ENCODE assay signal across 9 cellular contexts in genomic region chr6:167153523-167153959, GRCh38. TPM values are rescaled to one million over a fixed set of nuclear protein-coding genes. Genes with fewer than 3 reads are reported as not detected.
DNase-seq lines count a peak whose midpoint lies in the region; ATAC-seq and TF ChIP-seq lines count a peak whose summit lies in the region.
"Had no signal": no experiment of that assay in that cellular context is flagged by ENCODE, and none has a peak within 500 bp of the region (broad histone marks: within the 10 kb centered on the region; RNA-seq: fewer than 3 reads in every experiment).

No MANE protein-coding gene starts in this region.

- H3K27ac ChIP-seq in HL-60 (replicated peaks), result no peak overlapping the region
- no peak overlapping the region for H3K27ac ChIP-seq in coronary artery
- no peak overlapping the region for H3K27ac ChIP-seq in upper lobe of left lung
- H3K27ac ChIP-seq in WERI-Rb-1, result no peak overlapping the region

- ATAC-seq in upper lobe of left lung (ENCODE audit: low FRiP score in 2 of 2), result peak in 1 of 2 donors; percentile 52
- ATAC-seq: K562 had no signal

- H3K27me3 ChIP-seq in HL-60 (ENCODE audit: insufficient read depth, poor library complexity, severe bottlenecking) (no peaks in the 10 kb centered on the region), upper lobe of left lung (no peaks in the 10 kb centered on the region), WERI-Rb-1 (ENCODE audit: insufficient read depth, low read depth, severe bottlenecking) (no peaks in the 10 kb centered on the region)

- H3K36me3 Mint-ChIP-seq in T-helper 2 cell treated with Interferon-gamma antibody and Interleukin-4, amounts not matched to agents 5 μg/mL and 100 μg/mL, for 36 hours (ENCODE audit: low read depth), result no peaks in the 10 kb centered on the region

- H3K36me3 ChIP-seq in upper lobe of left lung (no peaks in the 10 kb centered on the region), WERI-Rb-1 (no peaks in the 10 kb centered on the region)

- no peaks in the 10 kb centered on the region for H3K4me1 ChIP-seq in upper lobe of left lung

- TF ChIP-seq POLR2A in upper lobe of left lung (IDR thresholded peaks at IDR 0.05), result no peak

- TF ChIP-seq CTCF in GM12865 (IDR thresholded peaks at IDR 0.05; ENCODE audit: insufficient read depth, low read depth, low read length, missing control alignments), result no peak
- TF ChIP-seq CTCF in GM20000 (IDR thresholded peaks at IDR 0.05; ENCODE audit: extremely low read depth, missing control alignments), result no peak
- no peak for TF ChIP-seq CTCF in HL-60 (IDR thresholded peaks at IDR 0.05; ENCODE audit: insufficient read depth, low read length)
- TF ChIP-seq CTCF in coronary artery (IDR thresholded peaks at IDR 0.05), result no peak
- no peak for TF ChIP-seq CTCF in upper lobe of left lung (IDR thresholded peaks at IDR 0.05)
- TF ChIP-seq CTCF in WERI-Rb-1 (IDR thresholded peaks at IDR 0.05; ENCODE audit: low read depth, low read length), result no peak

- H3K9me3 Mint-ChIP-seq in T-helper 2 cell treated with Interferon-gamma antibody and Interleukin-4, amounts not matched to agents 5 μg/mL and 100 μg/mL, for 36 hours, result no peaks in the 10 kb centered on the region

- H3K4me1 Mint-ChIP-seq in T-helper 2 cell treated with Interferon-gamma antibody and Interleukin-4, amounts not matched to agents 5 μg/mL and 100 μg/mL, for 36 hours (ENCODE audit: low read depth), result peaks cover 2% of the 10 kb centered on the region

- H3K4me3 ChIP-seq in GM12865 (ENCODE audit: low read depth, low read length), result peak overlapping the region; percentile 42
- no peak overlapping the region for H3K4me3 ChIP-seq in HL-60 (replicated peaks; ENCODE audit: insufficient read depth, low read length)
- peak overlapping the region; percentile 49 for H3K4me3 ChIP-seq in coronary artery
- H3K4me3 ChIP-seq in upper lobe of left lung, result peak overlapping the region in 3 of 4 donors; percentile 11 to 28 (median 25)
- no peak overlapping the region for H3K4me3 ChIP-seq in WERI-Rb-1 (ENCODE audit: low read depth, low read length)
- H3K4me3 ChIP-seq: K562 had no signal

- no peak overlapping the region for H3K27ac Mint-ChIP-seq in T-helper 2 cell treated with Interferon-gamma antibody and Interleukin-4, amounts not matched to agents 5 μg/mL and 100 μg/mL, for 36 hours

- TF ChIP-seq EP300 in upper lobe of left lung (IDR thresholded peaks at IDR 0.05), result no peak

- no peaks in the 10 kb centered on the region for H3K9me3 ChIP-seq in upper lobe of left lung
- H3K9me3 ChIP-seq in WERI-Rb-1 (ENCODE audit: severe bottlenecking), result no peaks in the 10 kb centered on the region

- no peak overlapping the region for H3K4me3 Mint-ChIP-seq in T-helper 2 cell treated with Interferon-gamma antibody and Interleukin-4, amounts not matched to agents 5 μg/mL and 100 μg/mL, for 36 hours

- DNase-seq in GM12865 (ENCODE audit: low read depth) (peak; percentile 86), GM20000 (ENCODE audit: low spot score) (peak; percentile 85), HL-60 (ENCODE audit: low read depth in 1 of 2, low spot score in 1 of 2) (peak; percentile 7 to 33), coronary artery (ENCODE audit: low spot score) (no peak), upper lobe of left lung (peak in 1 of 2 donors; percentile 37), NK-92 (lab: John Stamatoyannopoulos, UW; ENCODE audit: unreplicated experiment) (no peak), WERI-Rb-1 (no peak)
- no peak for DNase-seq in T-helper 2 cell treated with Interferon-gamma antibody and Interleukin-4, amounts not matched to agents 5 μg/mL and 100 μg/mL, for 36 hours (ENCODE audit: low spot score)

- H3K27me3 Mint-ChIP-seq in T-helper 2 cell treated with Interferon-gamma antibody and Interleukin-4, amounts not matched to agents 5 μg/mL and 100 μg/mL, for 36 hours (ENCODE audit: low read depth), result no peaks in the 10 kb centered on the region

- 44 to 58% methylated on average over 13 of the region's 13 CpGs for WGBS in upper lobe of left lung, 2 donors

RNA-seq across cellular contexts. Expression of gene GPR31, which starts 4.2 kb away (rescaled TPM):
- total RNA-seq in upper lobe of left lung, result not detected
- total RNA-seq: K562 had no signal

RNA-seq across cellular contexts. Expression of gene CCR6, which starts 30.6 kb away (rescaled TPM):
- 1 to 10 TPM in 2 of 6 donors, under 1 TPM in 1, not detected in 3; 0.34 to 1.9 (median 1.0) TPM for total RNA-seq in upper lobe of left lung
- total RNA-seq: K562 had no signal

Comparison
In these comparisons a context has a peak if more than half of its experiments do, and no peak if none do; other contexts are left out.
1. DNase-seq: peak in GM12865 (single experiment), GM20000 (single experiment) and HL-60 (2 of 2); none in coronary artery (single experiment), NK-92 (single experiment), WERI-Rb-1 (single experiment) and T-helper 2 cell treated with Interferon-gamma antibody and Interleukin-4, amounts not matched to agents 5 μg/mL and 100 μg/mL, for 36 hours (single experiment).
2. H3K4me3 ChIP-seq: peak in GM12865 (single experiment), coronary artery (single experiment) and upper lobe of left lung (3 of 4); none in HL-60 (single experiment) and WERI-Rb-1 (single experiment).